Comparison of ENCODE assay signal across 20 cellular contexts in genomic region chr13:30843548-30843947, GRCh38.
"Had no signal": no experiment of that assay in that cellular context is flagged by ENCODE, and none has a peak within 500 bp of the region (broad histone marks: within the 10 kb centered on the region; RNA-seq: fewer than 3 reads in every experiment).

No MANE protein-coding gene starts in this region.

- H3K4me3 ChIP-seq: hepatocyte, left ventricle myocardium inferior, lung, sigmoid colon, skin epidermis, suprapubic skin, thyroid gland, upper lobe of left lung, vagina had no signal

- H3K27me3 Mint-ChIP-seq: effector memory CD8-positive, alpha-beta T cell; naive thymus-derived CD8-positive, alpha-beta T cell had no signal

- H3K27ac Mint-ChIP-seq: effector memory CD8-positive, alpha-beta T cell; naive thymus-derived CD8-positive, alpha-beta T cell had no signal

- H3K27ac ChIP-seq: hepatocyte, left ventricle myocardium inferior, sigmoid colon, skin epidermis, suprapubic skin, thyroid gland, upper lobe of left lung, vagina had no signal

- H3K9me3 ChIP-seq: sigmoid colon, suprapubic skin, thyroid gland, upper lobe of left lung, vagina had no signal

- H2AFZ ChIP-seq: hepatocyte had no signal

- ATAC-seq: effector memory CD8-positive, alpha-beta T cell; left cardiac atrium; naive thymus-derived CD8-positive, alpha-beta T cell; stimulated activated naive CD8-positive, alpha-beta T cell treated with anti-CD3 and anti-CD28 coated beads, Interleukin-15, Interleukin-2, amounts not matched to agents 100 U/mL and 50 U/mL, for 24 hours had no signal

- H3K27me3 ChIP-seq: hepatocyte, sigmoid colon, suprapubic skin, thyroid gland, upper lobe of left lung, vagina had no signal

- H3K4me3 Mint-ChIP-seq: effector memory CD8-positive, alpha-beta T cell; naive thymus-derived CD8-positive, alpha-beta T cell had no signal

- H3K36me3 Mint-ChIP-seq: naive thymus-derived CD8-positive, alpha-beta T cell had no signal

- H3K4me1 ChIP-seq: left ventricle myocardium inferior had no signal

- H3K9me3 Mint-ChIP-seq: effector memory CD8-positive, alpha-beta T cell; naive thymus-derived CD8-positive, alpha-beta T cell had no signal

- H3K36me3 ChIP-seq: left ventricle myocardium inferior, sigmoid colon, suprapubic skin, thyroid gland, upper lobe of left lung, vagina had no signal

- DNase-seq: effector memory CD8-positive, alpha-beta T cell; foreskin melanocyte; head of caudate nucleus; kidney; left cardiac atrium; left ventricle myocardium inferior; mesendoderm; naive thymus-derived CD8-positive, alpha-beta T cell; posterior cingulate gyrus; sigmoid colon; stimulated activated CD4-positive, alpha-beta T cell treated with anti-CD3 and anti-CD28 coated beads, Interleukin-12 subunit alpha, Interleukin-12 subunit beta, amount 100 ng/mL, for 4 hours; stimulated activated CD4-positive, alpha-beta T cell treated with anti-CD3 and anti-CD28 coated beads, Interleukin-2, amount 100 ng/mL, for 48 hours; stimulated activated naive CD8-positive, alpha-beta T cell treated with anti-CD3 and anti-CD28 coated beads, Interleukin-15, Interleukin-2, amounts not matched to agents 100 U/mL and 50 U/mL, for 24 hours; thyroid gland; upper lobe of left lung had no signal

- FAIRE-seq: kidney had no signal

- H3K4me2 ChIP-seq: hepatocyte had no signal
